In genomic region chr1:90952906-90953305, GRCh38 we compare ENCODE assay signal across 32 cellular contexts.
"Had no signal": no experiment of that assay in that cellular context is flagged by ENCODE, and none has a peak within 500 bp of the region (broad histone marks: within the 10 kb centered on the region; RNA-seq: fewer than 3 reads in every experiment).

No MANE protein-coding gene starts in this region.

- H3K27ac Mint-ChIP-seq: activated CD4-positive, alpha-beta T cell treated with anti-CD3 and anti-CD28 coated beads, Interleukin-2, amount 10 ng/mL, durations not matched to agents 7 days and 5 days; activated CD8-positive, alpha-beta T cell treated with anti-CD3 and anti-CD28 coated beads, Interleukin-2, amount 10 ng/mL, durations not matched to agents 7 days and 5 days; activated naive CD8-positive, alpha-beta T cell treated with anti-CD3 and anti-CD28 coated beads, Interleukin-2, amount 50 U/mL, for 24 hours; activated T-cell treated with anti-CD3 and anti-CD28 coated beads, Interleukin-2, amount 50 U/mL, for 24 hours; activated T-helper 2 cell treated with anti-CD3 and anti-CD28 coated beads, Interferon-gamma antibody, Interleukin-2, Interleukin-4, amounts not matched to agents 10 μg/mL and 5 μg/mL and 100 μg/mL, durations not matched to agents 14 hours and 24 hours and 36 hours; T-cell had no signal

- ATAC-seq: activated CD8-positive, alpha-beta T cell treated with anti-CD3 and anti-CD28 coated beads, Interleukin-2, amount 10 ng/mL, durations not matched to agents 7 days and 5 days; activated naive CD8-positive, alpha-beta T cell treated with anti-CD3 and anti-CD28 coated beads, Interleukin-2, amount 50 U/mL, for 24 hours; Right ventricle myocardium inferior; SK-N-SH treated with all-trans-retinoic acid at 6 μM for 48 hours; T-cell had no signal

- H3K27me3 Mint-ChIP-seq: activated CD4-positive, alpha-beta T cell treated with anti-CD3 and anti-CD28 coated beads, Interleukin-2, amount 10 ng/mL, durations not matched to agents 7 days and 5 days; activated naive CD4-positive, alpha-beta T cell treated with anti-CD3 and anti-CD28 coated beads, Interleukin-2, amount 50 U/mL, for 24 hours; activated naive CD8-positive, alpha-beta T cell treated with anti-CD3 and anti-CD28 coated beads, Interleukin-2, amount 50 U/mL, for 24 hours; activated T-cell treated with anti-CD3 and anti-CD28 coated beads, Interleukin-2, amount 50 U/mL, for 24 hours; T-cell had no signal

- DNase-seq: activated CD4-positive, alpha-beta T cell treated with anti-CD3 and anti-CD28 coated beads, Interleukin-2, amount 10 ng/mL, durations not matched to agents 7 days and 5 days; activated CD4-positive, CD25-positive, alpha-beta regulatory T cell; activated CD8-positive, alpha-beta T cell treated with anti-CD3 and anti-CD28 coated beads, Interleukin-2, amount 10 ng/mL, durations not matched to agents 7 days and 5 days; activated gamma-delta T cell; activated naive CD8-positive, alpha-beta T cell treated with anti-CD3 and anti-CD28 coated beads, Interleukin-2, amount 50 U/mL, for 24 hours; activated T-cell treated with anti-CD3 and anti-CD28 coated beads, Interleukin-2, amount 50 U/mL, for 24 hours; amniotic stem cell; aorta; brain microvascular endothelial cell; central memory CD4-positive, alpha-beta T cell; colonic mucosa; Karpas-422; KBM-7; MG63; NCI-H1048; NCI-H1105 treated with DMSO at 0.1 percent for 48 hours; NCI-H1436; NCI-H1694; NCI-H1930; NCI-H2081 treated with DMSO at 0.1 percent for 48 hours; NCI-H226; NCI-H524 treated with DMSO at 0.1 percent for 48 hours; PC-9; SIG-M5; T-cell; T-helper 2 cell; T1000; WERI-Rb-1 had no signal

- H3K4me3 Mint-ChIP-seq: activated CD4-positive, alpha-beta T cell treated with anti-CD3 and anti-CD28 coated beads, Interleukin-2, amount 10 ng/mL, durations not matched to agents 7 days and 5 days; activated CD8-positive, alpha-beta T cell treated with anti-CD3 and anti-CD28 coated beads, Interleukin-2, amount 10 ng/mL, durations not matched to agents 7 days and 5 days; activated naive CD4-positive, alpha-beta T cell treated with anti-CD3 and anti-CD28 coated beads, Interleukin-2, amount 50 U/mL, for 24 hours; activated naive CD8-positive, alpha-beta T cell treated with anti-CD3 and anti-CD28 coated beads, Interleukin-2, amount 50 U/mL, for 24 hours; activated T-cell treated with anti-CD3 and anti-CD28 coated beads, Interleukin-2, amount 50 U/mL, for 24 hours; T-cell had no signal
